1 cellular context compared by ENCODE assay signal in the genomic region with DNA sequence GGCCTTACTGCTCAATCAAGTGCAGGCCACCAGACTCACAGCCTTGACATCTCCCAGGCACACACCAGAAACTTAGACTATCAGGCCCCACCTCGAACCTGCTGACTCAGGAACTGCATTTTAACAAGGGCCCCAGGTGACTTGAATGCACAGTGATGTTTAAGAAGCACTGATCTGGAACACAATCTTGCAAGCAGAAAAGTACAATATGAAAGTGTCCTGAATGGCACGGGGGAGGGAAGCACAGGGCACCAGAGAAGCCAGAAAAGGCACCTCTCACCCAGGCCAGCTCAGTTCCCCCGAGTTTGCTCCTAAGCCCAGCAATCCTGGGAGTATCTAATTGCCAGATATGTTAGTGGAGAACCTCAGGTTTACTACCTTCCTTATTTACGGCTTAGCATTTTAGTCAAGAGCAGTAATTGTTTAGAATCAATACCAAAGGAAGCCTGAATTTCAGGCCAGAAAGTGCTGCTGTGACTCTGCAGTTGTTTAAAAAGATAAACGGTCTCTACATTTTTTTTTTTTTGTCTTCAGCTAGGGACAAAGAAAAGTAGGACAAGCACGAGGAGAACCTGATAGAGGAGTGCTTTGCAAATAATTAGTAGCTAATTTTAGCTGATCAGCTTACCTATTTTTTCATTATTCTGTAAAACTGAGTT.
TF ChIP-seq lines count a peak whose summit lies in the region.

No MANE protein-coding gene starts in this region.

TF ChIP-seq in K562, 482 proteins besides CTCF, POLR2A, EP300 and RAD21 (continued from another document):
- TF ChIP-seq, protein P1, sequence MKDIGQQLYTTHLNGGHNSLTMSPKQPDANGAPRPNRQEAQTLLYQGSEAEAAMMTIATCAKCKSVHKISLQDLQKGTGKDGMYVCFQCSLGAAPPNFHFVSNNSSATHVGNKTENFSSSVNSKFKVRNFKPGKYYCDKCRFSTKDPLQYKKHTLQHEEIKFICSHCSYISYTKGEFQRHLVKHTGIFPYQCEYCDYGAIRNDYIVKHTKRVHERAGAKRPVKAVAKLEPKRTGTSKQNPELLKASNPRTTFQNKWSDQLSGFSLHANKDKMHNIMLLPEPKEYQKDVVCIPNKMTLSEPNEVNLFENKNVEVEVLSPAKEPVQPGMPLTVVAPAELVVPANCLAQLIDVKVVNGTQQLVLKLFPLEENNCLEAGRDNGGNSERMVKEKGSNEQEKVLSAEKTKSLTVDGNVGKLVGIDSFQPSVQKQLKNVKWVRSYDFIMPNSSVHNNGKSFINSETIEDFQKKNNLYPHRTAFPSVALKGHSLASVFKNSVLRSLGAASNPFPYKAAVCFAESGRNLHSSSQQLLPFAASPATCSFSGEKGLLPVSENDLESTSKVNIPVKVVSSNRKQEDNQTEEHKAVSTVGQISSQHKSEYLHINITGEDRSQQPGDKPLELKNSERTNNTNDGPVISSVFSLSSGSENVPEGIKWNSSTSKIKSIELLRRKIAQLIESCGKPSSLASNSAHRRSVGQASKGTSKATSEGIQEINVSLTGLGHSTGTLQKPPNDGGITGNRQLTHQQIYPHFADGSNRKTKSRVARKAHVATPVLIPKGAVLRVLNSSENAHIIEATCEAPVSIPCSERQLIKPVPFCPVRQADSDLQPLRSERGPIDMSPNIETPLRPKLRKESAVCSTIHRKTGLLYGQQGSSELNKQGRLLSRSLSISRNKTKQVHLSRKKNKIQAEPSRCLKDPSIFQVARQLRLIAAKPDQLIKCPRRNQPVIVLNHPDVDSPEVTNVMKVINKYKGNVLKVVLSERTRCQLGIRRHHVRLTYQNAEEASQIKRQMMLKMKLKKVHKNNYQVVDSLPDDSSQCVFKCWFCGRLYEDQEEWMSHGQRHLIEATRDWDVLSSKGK (CRISPR knock-in tag; IDR thresholded peaks at IDR 0.05) = no peak
